ENCODE assay signal across 23 cellular contexts in genomic region chr21:42777064-42777756, GRCh38.
DNase-seq lines count a peak whose midpoint lies in the region; ATAC-seq, FAIRE-seq and TF ChIP-seq lines count a peak whose summit lies in the region.
"Had no signal": no experiment of that assay in that cellular context is flagged by ENCODE, and none has a peak within 500 bp of the region (broad histone marks: within the 10 kb centered on the region; RNA-seq: fewer than 3 reads in every experiment).

No MANE protein-coding gene starts in this region.

- H3K79me2 ChIP-seq in HepG2 (ENCODE audit: insufficient read depth, low read length), result no peaks in the 10 kb centered on the region
- H3K79me2 ChIP-seq: hepatocyte had no signal

- H3K4me1 ChIP-seq in HepG2 (ENCODE audit: insufficient read depth, low read length) (peaks cover 28% of the 10 kb centered on the region), esophagus muscularis mucosa (peaks cover 12 to 18% (median 17%) of the 10 kb centered on the region in 4 donors)
- H3K4me1 ChIP-seq: right lobe of liver, uterus had no signal

- TF ChIP-seq EP300 in HepG2 (IDR thresholded peaks at IDR 0.05; ENCODE audit: low read depth in 2 of 2, low read length in 2 of 2), result no peak
- TF ChIP-seq EP300 in HepG2 (CRISPR knock-in tag; IDR thresholded peaks at IDR 0.05; ENCODE audit: borderline replicate concordance), result no peak
- no peak for TF ChIP-seq EP300 in esophagus muscularis mucosa (IDR thresholded peaks at IDR 0.05)

- ATAC-seq in HepG2 (no peak), GM19035 (IDR thresholded peaks at IDR 0.05; ENCODE audit: unreplicated experiment) (no peak)
- ATAC-seq: activated CD8-positive, alpha-beta memory T cell treated with anti-CD3 and anti-CD28 coated beads, Interleukin-2, amount 10 ng/mL, durations not matched to agents 7 days and 5 days had no signal

- POLR2A ChIA-PET in HepG2 (lab: Yijun Ruan, JAX), result interaction anchor here (1.1 kb wide), 1 partner anchor 39 kb away, joined by 4 read pairs; no protein-coding TSS in a partner anchor

- TF ChIP-seq RAD21 in HepG2 (CRISPR knock-in tag; IDR thresholded peaks at IDR 0.05), result no peak

- TF ChIP-seq POLR2A in HepG2 (IDR thresholded peaks at IDR 0.05; ENCODE audit: insufficient read depth in 1 of 2, low read depth in 2 of 2, low read length in 2 of 2), result no peak
- no peak for TF ChIP-seq POLR2A in esophagus muscularis mucosa (IDR thresholded peaks at IDR 0.05; ENCODE audit: low read depth)

- WGBS in HepG2 (ENCODE audit: low lambda C conversion rate), result 83% methylated on average over 9 of the region's 18 CpGs
- WGBS in esophagus muscularis mucosa, result 81% methylated on average over 14 of the region's 18 CpGs

- DNase-seq in Caki2 (ENCODE audit: low read depth), result peak; percentile 40
- DNase-seq in SK-MEL-5 (ENCODE audit: low read depth, low spot score), result peak; percentile 45
- no peak for DNase-seq in HepG2 (ENCODE audit: low spot score)
- peak; percentile 16 for DNase-seq in retinal pigment epithelial cell (ENCODE audit: low read depth)
- DNase-seq in stimulated activated CD4-positive, alpha-beta T cell treated with anti-CD3 and anti-CD28 coated beads, Interleukin-15, amount 100 ng/mL, for 24 hours, result no peak
- DNase-seq in esophagus muscularis mucosa (ENCODE audit: extremely low spot score), result no peak
- no peak for DNase-seq in NCI-H1436 (lab: John Stamatoyannopoulos, UW)
- DNase-seq: activated CD4-positive, alpha-beta T cell treated with anti-CD3 and anti-CD28 coated beads, Interleukin-2, amount 10 ng/mL, durations not matched to agents 24 days and 14 days; activated CD8-positive, alpha-beta memory T cell treated with anti-CD3 and anti-CD28 coated beads, Interleukin-2, amount 10 ng/mL, durations not matched to agents 7 days and 5 days; central memory CD4-positive, alpha-beta T cell; erythroblast; GF-D8; NCI-H1417; NCI-H510A; ovary; stimulated activated CD8-positive, alpha-beta memory T cell treated with anti-CD3 and anti-CD28 coated beads, Interleukin-4, amount 100 ng/mL, for 48 hours; T-helper 2 cell; uterus had no signal

- no peak overlapping the region for H3K4me2 ChIP-seq in HepG2 (ENCODE audit: low read depth, low read length)
- H3K4me2 ChIP-seq: hepatocyte had no signal

- intact Hi-C loops in HepG2 (cut with micrococcal nuclease; ENCODE audit: unreplicated experiment) (no loop called here), esophagus muscularis mucosa (cut with DNase I) (no loop called here)

- no peak overlapping the region for H3K9ac ChIP-seq in HepG2 (ENCODE audit: insufficient read depth, low read depth, low read length)

- no peak overlapping the region for H2AFZ ChIP-seq in HepG2 (ENCODE audit: low read length)
- H2AFZ ChIP-seq: hepatocyte had no signal

- H4K20me1 ChIP-seq in HepG2 (ENCODE audit: insufficient read depth, low read length), result no peaks in the 10 kb centered on the region

- H3K27ac ChIP-seq in HepG2 (ENCODE audit: extremely low read length, insufficient read depth, low read length) (no peak overlapping the region), esophagus muscularis mucosa (replicated peaks in 1 of 4) (no peak overlapping the region)
- H3K27ac ChIP-seq: hepatocyte, ovary, right lobe of liver, SK-N-MC, suprapubic skin, uterus had no signal

- H3K36me3 ChIP-seq in HepG2 (replicated peaks in 1 of 2; ENCODE audit: control insufficient read depth in 1 of 2, insufficient read depth in 2 of 2, low read length in 2 of 2), result peaks cover 1% of the 10 kb centered on the region in 2 experiments; a peak in 1 of 5 replicates
- H3K36me3 ChIP-seq in esophagus muscularis mucosa, result peaks cover 0 to 45% (median 21%) of the 10 kb centered on the region in 4 donors
- H3K36me3 ChIP-seq: ovary, right lobe of liver, suprapubic skin, uterus had no signal

- H3K4me3 ChIP-seq in HepG2 (replicated peaks in 1 of 3; ENCODE audit: insufficient read depth in 1 of 3, low read depth in 2 of 3, low read length in 3 of 3), result no peak overlapping the region
- no peak overlapping the region for H3K4me3 ChIP-seq in retinal pigment epithelial cell (ENCODE audit: low read length)
- no peak overlapping the region for H3K4me3 ChIP-seq in esophagus muscularis mucosa
- H3K4me3 ChIP-seq: hepatocyte, ovary, right lobe of liver, SK-N-MC, suprapubic skin, uterus had no signal

- CTCF ChIA-PET in HepG2 (lab: Yijun Ruan, JAX; ENCODE audit: low intra/inter-chr PET ratio, low total read pairs), result no interaction called here

- H3K9me3 ChIP-seq in HepG2 (ENCODE audit: low read length) (no peaks in the 10 kb centered on the region), esophagus muscularis mucosa (no peaks in the 10 kb centered on the region)
- H3K9me3 ChIP-seq: ovary, right lobe of liver, suprapubic skin, uterus had no signal

- BruUV-seq in HepG2 (replicated peaks; lab: Mats Ljungman, UMichigan), result no TSS peak

- H3K27me3 ChIP-seq in HepG2 (ENCODE audit: control insufficient read depth in 1 of 2, insufficient read depth in 2 of 2, low read length in 2 of 2) (peaks cover 0 to 4% of the 10 kb centered on the region in 2 experiments; a peak in 1 of 5 replicates), esophagus muscularis mucosa (peaks cover 0 to 39% (median 0%) of the 10 kb centered on the region in 4 donors)
- H3K27me3 ChIP-seq: ovary, right lobe of liver, uterus had no signal

- TF ChIP-seq CTCF in HepG2 (CRISPR knock-in tag; IDR thresholded peaks at IDR 0.05) (no peak), retinal pigment epithelial cell (conservative IDR thresholded peaks at IDR 0.05; ENCODE audit: low read depth, low read length) (no peak), esophagus muscularis mucosa (IDR thresholded peaks at IDR 0.05) (no peak)

- FAIRE-seq in HepG2 (lab: Jason Lieb, UNC), result no peak

- in situ Hi-C loops in Caki2 (cut with HindIII; ENCODE audit: low pct_unique_long_range_greater_than_20kb, low sequenced_read_pairs), result no loop called here
- in situ Hi-C loops in SK-MEL-5 (cut with HindIII; ENCODE audit: low pct_unique_long_range_greater_than_20kb, low sequenced_read_pairs), result no loop called here
- in situ Hi-C loops in HepG2 (cut with HindIII; ENCODE audit: extremely low pct_ligation_motif_present, low pct_unique_long_range_greater_than_20kb), result no loop called here

TF ChIP-seq in HepG2, 621 proteins besides CTCF, POLR2A, EP300 and RAD21:
- TF ChIP-seq CREB1 (IDR thresholded peaks at IDR 0.05), result no peak
- TF ChIP-seq CREB1 (CRISPR knock-in tag; IDR thresholded peaks at IDR 0.05), result no peak
- TF ChIP-seq AGO2 (optimal IDR thresholded peaks at IDR 0.05; ENCODE audit: low read depth, low read length), result peak; percentile 50
- TF ChIP-seq BRF2 (CRISPR knock-in tag; IDR thresholded peaks at IDR 0.05), result no peak
- no peak for TF ChIP-seq NR2F2 (IDR thresholded peaks at IDR 0.05; ENCODE audit: borderline replicate concordance, low read depth)
- no peak for TF ChIP-seq LCORL (IDR thresholded peaks at IDR 0.05)
- TF ChIP-seq LCORL (CRISPR knock-in tag; IDR thresholded peaks at IDR 0.05), result no peak

Comparison
In these comparisons a context has a peak if more than half of its experiments do, and no peak if none do; other contexts are left out.
1. DNase-seq: peak in Caki2 (single experiment), SK-MEL-5 (single experiment) and retinal pigment epithelial cell (single experiment); none in HepG2 (single experiment), stimulated activated CD4-positive, alpha-beta T cell treated with anti-CD3 and anti-CD28 coated beads, Interleukin-15, amount 100 ng/mL, for 24 hours (single experiment), esophagus muscularis mucosa (single experiment) and NCI-H1436 (single experiment).